ENCODE assay signal across 9 cellular contexts in the genomic region with DNA sequence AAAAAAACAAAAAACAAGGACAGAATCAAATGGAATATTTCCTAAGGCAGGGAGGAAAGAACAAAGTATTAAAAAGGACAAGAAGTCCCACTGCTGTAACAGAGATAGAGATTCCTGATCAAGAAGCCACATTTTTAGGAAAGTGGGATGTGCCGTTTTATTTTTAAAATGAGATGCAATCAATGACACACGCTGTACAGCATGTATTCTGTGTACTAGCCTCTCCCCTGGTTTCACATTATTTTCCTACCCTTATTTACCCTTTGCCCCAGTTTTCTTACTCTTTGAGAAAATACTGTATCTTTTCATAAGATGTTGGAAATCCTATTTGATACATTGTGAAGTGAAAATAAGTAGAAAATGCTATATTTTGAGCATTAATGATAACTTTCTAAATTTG.
"Had no signal": no experiment of that assay in that cellular context is flagged by ENCODE, and none has a peak within 500 bp of the region (broad histone marks: within the 10 kb centered on the region; RNA-seq: fewer than 3 reads in every experiment).

No MANE protein-coding gene starts in this region.

- H3K4me3 Mint-ChIP-seq: activated CD4-positive, alpha-beta T cell treated with anti-CD3 and anti-CD28 coated beads, Interleukin-2, amount 10 ng/mL, durations not matched to agents 7 days and 5 days; activated naive CD8-positive, alpha-beta T cell; natural killer cell treated with Interleukin-12 subunit alpha and Interleukin-12 subunit beta and Interleukin-15 and Interleukin-18, amount 100 ng/mL, for 72 hours; type B pancreatic cell had no signal

- H3K27me3 Mint-ChIP-seq: activated CD4-positive, alpha-beta T cell treated with anti-CD3 and anti-CD28 coated beads, Interleukin-2, amount 10 ng/mL, durations not matched to agents 7 days and 5 days; activated naive CD8-positive, alpha-beta T cell; type B pancreatic cell had no signal

- H3K4me1 Mint-ChIP-seq: activated CD4-positive, alpha-beta T cell treated with anti-CD3 and anti-CD28 coated beads, Interleukin-2, amount 10 ng/mL, durations not matched to agents 7 days and 5 days had no signal

- H3K36me3 ChIP-seq: brain microvascular endothelial cell had no signal

- H3K36me3 Mint-ChIP-seq: activated naive CD8-positive, alpha-beta T cell; type B pancreatic cell had no signal

- ATAC-seq: left colon; natural killer cell treated with Interleukin-12 subunit alpha and Interleukin-12 subunit beta and Interleukin-15 and Interleukin-18, amount 100 ng/mL, for 72 hours had no signal

- H3K27me3 ChIP-seq: brain microvascular endothelial cell had no signal

- DNase-seq: activated CD4-positive, alpha-beta T cell treated with anti-CD3 and anti-CD28 coated beads, Interleukin-2, amount 10 ng/mL, durations not matched to agents 7 days and 5 days; activated CD4-positive, CD25-positive, alpha-beta regulatory T cell; activated effector memory CD4-positive, alpha-beta T cell treated with Interleukin-2 at 50 U/mL for 16 hours; activated T-cell treated with anti-CD3 and anti-CD28 coated beads for 4 hours; left colon had no signal

- H3K27ac Mint-ChIP-seq: activated CD4-positive, alpha-beta T cell treated with anti-CD3 and anti-CD28 coated beads, Interleukin-2, amount 10 ng/mL, durations not matched to agents 7 days and 5 days; activated naive CD8-positive, alpha-beta T cell; natural killer cell treated with Interleukin-12 subunit alpha and Interleukin-12 subunit beta and Interleukin-15 and Interleukin-18, amount 100 ng/mL, for 72 hours; type B pancreatic cell had no signal

- H3K27ac ChIP-seq: brain microvascular endothelial cell had no signal
